In genomic region chr19:30559446-30559845, GRCh38 we compare ENCODE assay signal across 20 cellular contexts.
"Had no signal": no experiment of that assay in that cellular context is flagged by ENCODE, and none has a peak within 500 bp of the region (broad histone marks: within the 10 kb centered on the region; RNA-seq: fewer than 3 reads in every experiment).

No MANE protein-coding gene starts in this region.

- ATAC-seq: esophagus mucosa; heart left ventricle; left lobe of liver; mucosa of descending colon; naive thymus-derived CD8-positive, alpha-beta T cell; right cardiac atrium; stimulated activated effector memory CD8-positive, alpha-beta T cell treated with anti-CD3 and anti-CD28 coated beads, Interleukin-12 subunit alpha, Interleukin-12 subunit beta, amount 100 ng/mL, for 72 hours; stimulated activated naive CD8-positive, alpha-beta T cell treated with anti-CD3 and anti-CD28 coated beads, Interleukin-15, Interleukin-2, amounts not matched to agents 100 U/mL and 50 U/mL, for 24 hours had no signal

- H3K27ac ChIP-seq: heart left ventricle, ovary, testis, transverse colon had no signal

- H3K4me3 ChIP-seq: heart left ventricle, mucosa of descending colon, ovary, testis, transverse colon had no signal

- H3K9me3 ChIP-seq: heart left ventricle, mucosa of descending colon, ovary, testis, transverse colon had no signal

- H3K36me3 ChIP-seq: heart left ventricle, ovary, transverse colon had no signal

- H3K27me3 ChIP-seq: ovary, testis, transverse colon had no signal

- H3K4me1 ChIP-seq: heart left ventricle, testis, transverse colon had no signal

- DNase-seq: cortex of kidney; effector memory CD4-positive, alpha-beta T cell; heart left ventricle; hippocampal formation; kidney glomerular epithelial cell; mammary epithelial cell; mucosa of descending colon; nucleus accumbens; ovary; right cardiac atrium; small intestine; stimulated activated CD4-positive, alpha-beta T cell treated with anti-CD3 and anti-CD28 coated beads, Interleukin-4, amount 100 ng/mL, for 1 hour; stimulated activated CD8-positive, alpha-beta memory T cell treated with anti-CD3 and anti-CD28 coated beads, Interleukin-4, amount 100 ng/mL, for 48 hours; stimulated activated naive CD8-positive, alpha-beta T cell treated with anti-CD3 and anti-CD28 coated beads, Interleukin-15, Interleukin-2, amounts not matched to agents 100 U/mL and 50 U/mL, for 24 hours; testis; transverse colon had no signal
